In genomic region chr7:6604458-6604857, GRCh38 we compare ENCODE assay signal across 1 cellular context.
TF ChIP-seq lines count a peak whose summit lies in the region.

No MANE protein-coding gene starts in this region.

TF ChIP-seq in K562, 482 proteins besides CTCF, POLR2A, EP300 and RAD21:
- TF ChIP-seq, protein P1, sequence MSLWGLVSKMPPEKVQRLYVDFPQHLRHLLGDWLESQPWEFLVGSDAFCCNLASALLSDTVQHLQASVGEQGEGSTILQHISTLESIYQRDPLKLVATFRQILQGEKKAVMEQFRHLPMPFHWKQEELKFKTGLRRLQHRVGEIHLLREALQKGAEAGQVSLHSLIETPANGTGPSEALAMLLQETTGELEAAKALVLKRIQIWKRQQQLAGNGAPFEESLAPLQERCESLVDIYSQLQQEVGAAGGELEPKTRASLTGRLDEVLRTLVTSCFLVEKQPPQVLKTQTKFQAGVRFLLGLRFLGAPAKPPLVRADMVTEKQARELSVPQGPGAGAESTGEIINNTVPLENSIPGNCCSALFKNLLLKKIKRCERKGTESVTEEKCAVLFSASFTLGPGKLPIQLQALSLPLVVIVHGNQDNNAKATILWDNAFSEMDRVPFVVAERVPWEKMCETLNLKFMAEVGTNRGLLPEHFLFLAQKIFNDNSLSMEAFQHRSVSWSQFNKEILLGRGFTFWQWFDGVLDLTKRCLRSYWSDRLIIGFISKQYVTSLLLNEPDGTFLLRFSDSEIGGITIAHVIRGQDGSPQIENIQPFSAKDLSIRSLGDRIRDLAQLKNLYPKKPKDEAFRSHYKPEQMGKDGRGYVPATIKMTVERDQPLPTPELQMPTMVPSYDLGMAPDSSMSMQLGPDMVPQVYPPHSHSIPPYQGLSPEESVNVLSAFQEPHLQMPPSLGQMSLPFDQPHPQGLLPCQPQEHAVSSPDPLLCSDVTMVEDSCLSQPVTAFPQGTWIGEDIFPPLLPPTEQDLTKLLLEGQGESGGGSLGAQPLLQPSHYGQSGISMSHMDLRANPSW (CRISPR knock-in tag; IDR thresholded peaks at IDR 0.05), result no peak
- TF ChIP-seq ZNF707 (CRISPR knock-in tag; conservative IDR thresholded peaks at IDR 0.05) (no peak), ZNF830 (CRISPR knock-in tag; IDR thresholded peaks at IDR 0.05) (no peak), HDGF (IDR thresholded peaks at IDR 0.05) (no peak), JUND (IDR thresholded peaks at IDR 0.05; ENCODE audit: borderline replicate concordance, low read depth, low read length) (no peak), JUND (tag; IDR thresholded peaks at IDR 0.05; ENCODE audit: borderline replicate concordance, low read depth, low read length) (no peak), KHSRP (IDR thresholded peaks at IDR 0.05) (no peak), TRIM24 (IDR thresholded peaks at IDR 0.05) (no peak), LEF1 (IDR thresholded peaks at IDR 0.05) (no peak), POLR2G (IDR thresholded peaks at IDR 0.05; ENCODE audit: low read depth, low read length) (peak; percentile 53), MAFK (IDR thresholded peaks at IDR 0.05; ENCODE audit: low read length) (no peak), RBFOX2 (IDR thresholded peaks at IDR 0.05; ENCODE audit: low read depth, low read length) (peak; percentile 40)
